In the genomic region with DNA sequence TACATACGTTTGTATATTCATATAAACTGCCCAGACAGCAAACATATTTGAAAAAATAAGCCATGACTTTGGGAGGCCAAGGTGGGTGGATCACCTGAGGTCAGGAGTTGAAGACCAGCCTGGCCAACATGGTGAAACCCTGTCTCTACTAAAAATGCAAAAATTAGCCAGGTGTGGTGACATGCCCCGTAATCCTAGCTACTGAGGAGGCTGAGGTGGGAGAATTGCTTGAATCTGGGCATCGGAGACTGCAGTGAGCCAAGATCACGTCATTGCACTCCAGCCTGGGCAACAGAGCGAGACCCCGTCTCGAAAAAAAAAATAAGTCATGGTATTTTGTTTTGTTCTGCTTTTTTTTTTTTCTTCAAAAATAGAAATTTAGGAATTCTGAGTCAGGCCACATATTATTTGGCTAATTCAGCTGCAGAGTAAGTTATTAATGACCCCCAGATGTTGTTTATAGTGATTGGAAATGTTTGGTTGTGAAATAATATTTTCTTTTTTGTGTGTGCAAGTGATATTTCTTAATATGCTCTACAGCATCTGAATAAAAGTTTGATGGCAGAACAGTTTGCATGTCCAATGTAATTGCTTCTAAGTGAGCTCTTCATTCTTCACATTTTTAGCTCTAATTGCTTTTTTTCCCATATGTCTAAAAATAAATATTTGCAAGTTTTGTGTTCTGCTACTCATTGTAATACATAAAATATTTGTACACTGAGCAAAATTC, we compare ENCODE assay signal across 1 cellular context.
A peak's percentile ranks its signal among the peaks of the same experiment; 100 is the strongest.
TF ChIP-seq lines count a peak whose summit lies in the region.

No MANE protein-coding gene starts in this region.

TF ChIP-seq in GM12878, 131 proteins besides CTCF, POLR2A, EP300 and RAD21 (continued from another document):
- TF ChIP-seq, protein P1, sequence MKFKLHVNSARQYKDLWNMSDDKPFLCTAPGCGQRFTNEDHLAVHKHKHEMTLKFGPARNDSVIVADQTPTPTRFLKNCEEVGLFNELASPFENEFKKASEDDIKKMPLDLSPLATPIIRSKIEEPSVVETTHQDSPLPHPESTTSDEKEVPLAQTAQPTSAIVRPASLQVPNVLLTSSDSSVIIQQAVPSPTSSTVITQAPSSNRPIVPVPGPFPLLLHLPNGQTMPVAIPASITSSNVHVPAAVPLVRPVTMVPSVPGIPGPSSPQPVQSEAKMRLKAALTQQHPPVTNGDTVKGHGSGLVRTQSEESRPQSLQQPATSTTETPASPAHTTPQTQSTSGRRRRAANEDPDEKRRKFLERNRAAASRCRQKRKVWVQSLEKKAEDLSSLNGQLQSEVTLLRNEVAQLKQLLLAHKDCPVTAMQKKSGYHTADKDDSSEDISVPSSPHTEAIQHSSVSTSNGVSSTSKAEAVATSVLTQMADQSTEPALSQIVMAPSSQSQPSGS (IDR thresholded peaks at IDR 0.05; ENCODE audit: low read length) = peak; percentile 72
- TF ChIP-seq NFIC (IDR thresholded peaks at IDR 0.05; ENCODE audit: low read depth, low read length) (peak; percentile 16; the same call in 1 of the 2 replicates), ATF7 (IDR thresholded peaks at IDR 0.05; ENCODE audit: low read depth) (peak; percentile 48; the same call in 1 of the 2 replicates)
